ENCODE assay signal across 8 cellular contexts in the genomic region with DNA sequence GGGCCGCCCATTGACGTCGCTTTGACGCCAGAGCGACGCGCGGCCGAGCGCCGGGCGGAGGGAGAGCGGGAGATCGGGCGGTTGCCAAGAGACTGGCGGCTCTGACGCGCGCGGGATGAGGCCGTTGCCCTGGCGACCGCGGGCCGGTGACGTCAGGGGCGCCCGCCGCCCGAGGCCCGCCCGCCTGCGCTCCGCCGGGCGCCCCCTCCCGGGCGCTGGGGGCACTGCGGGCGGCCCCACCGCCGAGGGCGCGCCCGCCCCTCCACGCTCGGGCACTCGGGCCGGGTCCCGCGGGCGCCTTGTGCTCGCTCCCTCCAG. TPM values are rescaled to one million over a fixed set of nuclear protein-coding genes. Genes with fewer than 3 reads are reported as not detected.
DNase-seq lines count a peak whose midpoint lies in the region; ATAC-seq, FAIRE-seq and TF ChIP-seq lines count a peak whose summit lies in the region.
"Not testable (repeated sequence)": the region's sequence is repeated elsewhere in the genome, so short reads cannot be mapped to it uniquely, and the experiment has no call there.

No MANE protein-coding gene starts in this region.

- H3K27me3 Mint-ChIP-seq in CD4-positive, CD25-positive, alpha-beta regulatory T cell; naive thymus-derived CD8-positive, alpha-beta T cell: not testable (repeated sequence)

- not testable (repeated sequence) for TF ChIP-seq CTCF in RWPE2 (IDR thresholded peaks at IDR 0.05; ENCODE audit: poor library complexity, severe bottlenecking); endothelial cell of umbilical vein (IDR thresholded peaks at IDR 0.05; ENCODE audit: extremely low read depth in 1 of 2, insufficient read depth in 1 of 2, low read depth in 1 of 2, low read length in 2 of 2)

- H3K9ac ChIP-seq in endothelial cell of umbilical vein (replicated peaks; ENCODE audit: extremely low read depth, insufficient read depth, low read length): not testable (repeated sequence)

- peak; percentile 95 for ATAC-seq in CD4-positive, CD25-positive, alpha-beta regulatory T cell (ENCODE audit: low read depth in 2 of 2)
- ATAC-seq in GM19025 (IDR thresholded peaks at IDR 0.05; ENCODE audit: low read depth, unreplicated experiment) (peak; percentile 68), GM21515 (IDR thresholded peaks at IDR 0.05; ENCODE audit: unreplicated experiment) (peak; percentile 71), HG02840 (IDR thresholded peaks at IDR 0.05; ENCODE audit: low FRiP score, unreplicated experiment) (peak; percentile 66), HG03175 (IDR thresholded peaks at IDR 0.05; ENCODE audit: unreplicated experiment) (peak; percentile 80), RWPE2 (ENCODE audit: low read depth) (peak; percentile 50)
- peak; percentile 77 to 79 for ATAC-seq in naive thymus-derived CD8-positive, alpha-beta T cell

- not testable (repeated sequence) for BruUV-seq in endothelial cell of umbilical vein (replicated peaks; lab: Mats Ljungman, UMichigan)

- peak; percentile 70 for FAIRE-seq in endothelial cell of umbilical vein (lab: Jason Lieb, UNC)

- H3K9me3 Mint-ChIP-seq in CD4-positive, CD25-positive, alpha-beta regulatory T cell; naive thymus-derived CD8-positive, alpha-beta T cell: not testable (repeated sequence)

- not testable (repeated sequence) for H3K9me3 ChIP-seq in CD4-positive, CD25-positive, alpha-beta regulatory T cell (ENCODE audit: control insufficient read depth in 2 of 2, low read length in 2 of 2); RWPE2 (ENCODE audit: severe bottlenecking); endothelial cell of umbilical vein (replicated peaks; ENCODE audit: control insufficient read depth, insufficient read depth, low read length)

- not testable (repeated sequence) for H3K9me1 ChIP-seq in endothelial cell of umbilical vein (replicated peaks; ENCODE audit: control insufficient read depth, extremely low read depth, insufficient read depth, low read length)

- H3K36me3 ChIP-seq in CD4-positive, CD25-positive, alpha-beta regulatory T cell (ENCODE audit: control insufficient read depth, insufficient read depth, low read length); RWPE2 (ENCODE audit: low read depth); endothelial cell of umbilical vein (ENCODE audit: control insufficient read depth in 2 of 2, extremely low read depth in 1 of 2, insufficient read depth in 2 of 2, low read length in 2 of 2): not testable (repeated sequence)

- not testable (repeated sequence) for H3K4me2 ChIP-seq in endothelial cell of umbilical vein (ENCODE audit: insufficient read depth, low read length)

- H4K20me1 ChIP-seq in endothelial cell of umbilical vein (replicated peaks; ENCODE audit: control insufficient read depth, extremely low read depth, insufficient read depth, low read length): not testable (repeated sequence)

- not testable (repeated sequence) for H3K4me3 Mint-ChIP-seq in CD4-positive, CD25-positive, alpha-beta regulatory T cell; naive thymus-derived CD8-positive, alpha-beta T cell

- H3K4me1 Mint-ChIP-seq in CD4-positive, CD25-positive, alpha-beta regulatory T cell; naive thymus-derived CD8-positive, alpha-beta T cell: not testable (repeated sequence)

- H3K27me3 ChIP-seq in CD4-positive, CD25-positive, alpha-beta regulatory T cell (ENCODE audit: control insufficient read depth, insufficient read depth, low read length); RWPE2 (ENCODE audit: insufficient read depth, poor library complexity, severe bottlenecking); endothelial cell of umbilical vein (ENCODE audit: control insufficient read depth in 2 of 2, insufficient read depth in 2 of 2, low read length in 2 of 2): not testable (repeated sequence)

- dilution Hi-C loops in endothelial cell of umbilical vein (cut with MboI; ENCODE audit: extremely low pct_ligation_motif_present, low sequenced_read_pairs): not testable (repeated sequence)

- not testable (repeated sequence) for H3K4me1 ChIP-seq in CD4-positive, CD25-positive, alpha-beta regulatory T cell (ENCODE audit: control insufficient read depth, insufficient read depth, low read length, poor library complexity, severe bottlenecking); RWPE2 (ENCODE audit: insufficient read depth, poor library complexity, severe bottlenecking); endothelial cell of umbilical vein (ENCODE audit: control insufficient read depth, extremely low read depth, insufficient read depth, low read length)

- CTCF ChIA-PET in endothelial cell of umbilical vein (lab: Charles Lee): not testable (repeated sequence)

- TF ChIP-seq POLR2A in endothelial cell of umbilical vein (IDR thresholded peaks at IDR 0.05; ENCODE audit: low read depth, low read length): not testable (repeated sequence)

- not testable (repeated sequence) for H3K27ac Mint-ChIP-seq in CD4-positive, CD25-positive, alpha-beta regulatory T cell; naive thymus-derived CD8-positive, alpha-beta T cell

- POLR2A ChIA-PET in endothelial cell of umbilical vein (lab: Charles Lee); naive thymus-derived CD8-positive, alpha-beta T cell (lab: Charles Lee): not testable (repeated sequence)

- H3K27ac ChIP-seq in CD4-positive, CD25-positive, alpha-beta regulatory T cell (ENCODE audit: insufficient read depth, low read length, poor library complexity, severe bottlenecking); RWPE2 (ENCODE audit: poor library complexity, severe bottlenecking); endothelial cell of umbilical vein (ENCODE audit: insufficient read depth, low read depth, low read length): not testable (repeated sequence)

- H2AFZ ChIP-seq in endothelial cell of umbilical vein (ENCODE audit: low read depth, low read length): not testable (repeated sequence)

- H3K36me3 Mint-ChIP-seq in CD4-positive, CD25-positive, alpha-beta regulatory T cell; naive thymus-derived CD8-positive, alpha-beta T cell: not testable (repeated sequence)

- not testable (repeated sequence) for H3K4me3 ChIP-seq in CD4-positive, CD25-positive, alpha-beta regulatory T cell (ENCODE audit: low read depth, low read length); RWPE2 (ENCODE audit: severe bottlenecking); endothelial cell of umbilical vein (replicated peaks in 1 of 3; ENCODE audit: insufficient read depth in 1 of 3, low read depth in 1 of 3, low read length in 3 of 3)

- not testable (repeated sequence) for H3K79me2 ChIP-seq in endothelial cell of umbilical vein (ENCODE audit: control insufficient read depth, insufficient read depth, low read length)

- intact Hi-C loops in endothelial cell of umbilical vein (cut with micrococcal nuclease): not testable (repeated sequence)

- DNase-seq in CD4-positive, CD25-positive, alpha-beta regulatory T cell; RWPE2 (ENCODE audit: low spot score); endothelial cell of umbilical vein (ENCODE audit: low read depth, low spot score); naive thymus-derived CD8-positive, alpha-beta T cell: not testable (repeated sequence)

RNA-seq across cellular contexts. Expression of a gene that starts 0.3 kb away (rescaled TPM):
- total RNA-seq in CD4-positive, CD25-positive, alpha-beta regulatory T cell: 243 TPM
- under 1 TPM in 2 of 4 donors, not detected in 2; 0.06 to 0.18 TPM for polyA plus RNA-seq in CD4-positive, CD25-positive, alpha-beta regulatory T cell
- total RNA-seq in endothelial cell of umbilical vein: 3.3 and 8.0 TPM in 2 replicates
- polyA plus RNA-seq in endothelial cell of umbilical vein: 0.56 and 0.59 TPM in 2 replicates
- 0.89 and 2.0 TPM in 2 replicates for polyA plus RNA-seq in endothelial cell of umbilical vein (2011; cell fraction: cytosol; rRNA removed)
- 10.3 and 11.9 TPM in 2 replicates for polyA plus RNA-seq in endothelial cell of umbilical vein (2011; cell fraction: nucleus; rRNA removed)
- polyA plus RNA-seq in endothelial cell of umbilical vein (2012): 2.1 and 3.7 TPM in 2 replicates
- polyA minus RNA-seq in endothelial cell of umbilical vein: 1.4 and 1.7 TPM in 2 replicates
- polyA minus RNA-seq in endothelial cell of umbilical vein (2011; cell fraction: cytosol; rRNA and poly(A)+ RNA removed): 146 TPM
- polyA minus RNA-seq in endothelial cell of umbilical vein (2011; cell fraction: nucleus; rRNA and poly(A)+ RNA removed): 7.8 and 16.6 TPM in 2 replicates
- 1 to 10 TPM; 5.1 to 5.5 TPM for total RNA-seq in naive thymus-derived CD8-positive, alpha-beta T cell
- 1 to 10 TPM in 1 of 3 donors, under 1 TPM in 1, not detected in 1; 0.57 to 1.4 TPM for polyA plus RNA-seq in naive thymus-derived CD8-positive, alpha-beta T cell

Comparison
In these comparisons a context has a peak if more than half of its experiments do, and no peak if none do; other contexts are left out.
1. RNA of a gene that starts 0.3 kb away (total RNA-seq): 243 TPM in CD4-positive, CD25-positive, alpha-beta regulatory T cell (single experiment); 5.1 to 5.5 TPM in naive thymus-derived CD8-positive, alpha-beta T cell and 3.3 to 8.0 TPM in endothelial cell of umbilical vein; every median in the first group is over 10 times any median in the second.
2. Peak in every context shown above with its lines, with median percentiles within 50 percentile points of each other: ATAC-seq.